In the genomic region with DNA sequence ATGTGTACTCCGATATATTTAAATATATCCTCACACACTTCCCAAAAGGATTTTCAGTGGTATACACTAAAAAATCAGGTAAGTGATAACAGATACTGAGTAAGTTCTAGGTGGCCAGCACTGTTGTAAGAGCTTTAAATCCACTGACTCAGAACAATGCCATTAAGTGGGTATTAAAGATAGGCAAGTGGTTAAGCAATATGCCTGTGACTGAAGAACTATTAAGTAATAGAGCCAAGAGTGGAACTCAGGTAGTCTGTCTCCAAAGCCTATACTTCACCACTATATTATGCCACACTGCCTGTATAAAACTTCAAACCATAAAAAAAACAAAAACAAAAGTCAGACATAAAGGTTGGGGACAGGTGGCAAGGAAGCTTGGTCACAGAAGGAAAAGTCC, we compare ENCODE assay signal across 18 cellular contexts. TPM values are rescaled to one million over a fixed set of nuclear protein-coding genes. Genes with fewer than 3 reads are reported as not detected.
A peak's percentile ranks its signal among the peaks of the same experiment; 100 is the strongest.
DNase-seq lines count a peak whose midpoint lies in the region; ATAC-seq lines count a peak whose summit lies in the region.
"Had no signal": no experiment of that assay in that cellular context is flagged by ENCODE, and none has a peak within 500 bp of the region (broad histone marks: within the 10 kb centered on the region; RNA-seq: fewer than 3 reads in every experiment).

No MANE protein-coding gene starts in this region.

- no peaks in the 10 kb centered on the region for H3K4me1 ChIP-seq in CD8-positive, alpha-beta memory T cell (ENCODE audit: insufficient read depth, low read length)

- H3K4me1 Mint-ChIP-seq in CD8-positive, alpha-beta memory T cell = peaks cover 0 to 7% (median 4%) of the 10 kb centered on the region in 3 donors

- no peak overlapping the region for H3K27ac Mint-ChIP-seq in CD8-positive, alpha-beta memory T cell

- peak; percentile 61 for ATAC-seq in esophagus mucosa
- ATAC-seq: HCT116, PC-3 had no signal

- no peaks in the 10 kb centered on the region for H3K9me3 ChIP-seq in CD8-positive, alpha-beta memory T cell (ENCODE audit: low read length)

- no peak overlapping the region for H3K4me3 Mint-ChIP-seq in CD8-positive, alpha-beta memory T cell

- H3K9me3 Mint-ChIP-seq in CD8-positive, alpha-beta memory T cell = no peaks in the 10 kb centered on the region

- POLR2A ChIA-PET in CD8-positive, alpha-beta memory T cell (lab: Charles Lee) = no interaction called here

- no peak overlapping the region for H3K27ac ChIP-seq in CD8-positive, alpha-beta memory T cell (ENCODE audit: low read depth, low read length)

- no peak overlapping the region for H3K4me3 ChIP-seq in CD8-positive, alpha-beta memory T cell (ENCODE audit: low read length)

- peak; percentile 18 for DNase-seq in EH (ENCODE audit: low read depth)
- DNase-seq in NCI-H82 (lab: John Stamatoyannopoulos, UW) = peak; percentile 45
- DNase-seq in renal cortical epithelial cell (ENCODE audit: low read depth) = peak; percentile 76
- DNase-seq in NCI-H1092 (lab: John Stamatoyannopoulos, UW) = no peak
- DNase-seq in CD8-positive, alpha-beta memory T cell = no peak
- DNase-seq in activated CD4-positive, alpha-beta T cell treated with anti-CD3 and anti-CD28 coated beads for 48 hours = no peak
- DNase-seq: C1 segment of cervical spinal cord, GDM1, GOT3, MM.1S, NCI-H1105, NCI-H2081, NCI-H2171 treated with DMSO at 0.1 percent for 48 hours, NCI-H774, PC-3, RPMI8226 had no signal

- peaks cover 12 to 82% (median 47%) of the 10 kb centered on the region in 3 donors for H3K36me3 Mint-ChIP-seq in CD8-positive, alpha-beta memory T cell

- H3K36me3 ChIP-seq in CD8-positive, alpha-beta memory T cell (ENCODE audit: insufficient read depth, low read length) = peaks cover 28% of the 10 kb centered on the region

- H3K27me3 Mint-ChIP-seq in CD8-positive, alpha-beta memory T cell = peaks cover 0 to 2% of the 10 kb centered on the region in 2 donors

- H3K27me3 ChIP-seq in CD8-positive, alpha-beta memory T cell (ENCODE audit: insufficient read depth, low read length, poor library complexity, severe bottlenecking) = no peaks in the 10 kb centered on the region

- CTCF ChIA-PET in CD8-positive, alpha-beta memory T cell (lab: Charles Lee) = no interaction called here

RNA-seq across cellular contexts. Expression of a gene that starts 37.2 kb away (rescaled TPM):
- total RNA-seq in esophagus mucosa (7.4 TPM), renal cortical epithelial cell (6.9 and 9.8 TPM in 2 replicates)
- total RNA-seq in CD8-positive, alpha-beta memory T cell = 10 to 100 TPM; 12.2 to 15.1 TPM
- polyA plus RNA-seq in CD8-positive, alpha-beta memory T cell = 8.0 TPM

Comparison
In these comparisons a context has a peak if more than half of its experiments do, and no peak if none do; other contexts are left out.
1. DNase-seq: peak in EH (single experiment), NCI-H82 (single experiment) and renal cortical epithelial cell (single experiment); none in NCI-H1092 (single experiment), CD8-positive, alpha-beta memory T cell (0 of 5) and activated CD4-positive, alpha-beta T cell treated with anti-CD3 and anti-CD28 coated beads for 48 hours (single experiment).